32 cellular contexts compared by ENCODE assay signal in the genomic region with DNA sequence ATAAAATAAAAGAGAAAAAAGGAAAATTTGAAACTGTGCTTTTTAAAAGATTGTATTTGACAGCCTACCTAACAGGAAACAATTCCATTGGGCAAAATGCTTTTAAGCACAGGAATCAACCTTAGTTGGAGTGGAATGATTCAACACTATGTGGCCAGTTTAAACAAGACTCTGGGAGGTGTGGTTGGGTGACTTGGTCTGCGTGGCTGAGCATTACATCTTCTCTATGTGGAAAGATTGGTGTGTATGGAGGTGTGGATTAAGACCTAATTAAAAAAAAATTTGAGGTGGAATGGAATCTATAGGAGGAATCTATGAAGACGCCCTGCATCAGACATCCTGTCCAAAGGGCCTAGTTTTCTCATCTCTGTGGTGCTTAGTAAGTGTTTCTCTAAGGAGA.
DNase-seq lines count a peak whose midpoint lies in the region; ATAC-seq and TF ChIP-seq lines count a peak whose summit lies in the region.
"Had no signal": no experiment of that assay in that cellular context is flagged by ENCODE, and none has a peak within 500 bp of the region (broad histone marks: within the 10 kb centered on the region; RNA-seq: fewer than 3 reads in every experiment).

No MANE protein-coding gene starts in this region.

- DNase-seq in HFFc6 (peak; percentile 3), RWPE2 (ENCODE audit: low spot score) (no peak), esophagus squamous epithelium (lab: John Stamatoyannopoulos, UW) (no peak), renal cortical epithelial cell (ENCODE audit: low read depth) (peak; percentile 30), Karpas-422 (no peak)
- DNase-seq: activated CD4-positive, alpha-beta T cell treated with anti-CD3 and anti-CD28 coated beads, Interleukin-2, amount 50 U/mL, for 4 hours; activated CD8-positive, alpha-beta memory T cell treated with anti-CD3 and anti-CD28 coated beads, Interleukin-2, amount 10 ng/mL, durations not matched to agents 7 days and 5 days; activated naive CD4-positive, alpha-beta T cell treated with Interleukin-2 at 50 U/mL for 16 hours; activated T-cell treated with anti-CD3 and anti-CD28 coated beads, Interleukin-2, amount 50 U/mL, for 72 hours; CD4-positive, CD25-positive, alpha-beta regulatory T cell; dermis blood vessel endothelial cell; DND-41; glutamatergic neuron; H7; left ventricle myocardium inferior; mesendoderm; MG63; NCI-H1105; NCI-H1930; NCI-H524 treated with DMSO at 0.1 percent for 48 hours; NK-92 treated with Interleukin-12 subunit alpha and Interleukin-12 subunit beta, amount 100 ng/mL, for 24 hours; Right ventricle myocardium superior; small intestine; stimulated activated naive CD4-positive, alpha-beta T cell; T-helper 17 cell; upper lobe of right lung had no signal

- peak overlapping the region; percentile 35 for H3K27ac Mint-ChIP-seq in HFFc6
- H3K27ac Mint-ChIP-seq: activated CD8-positive, alpha-beta memory T cell treated with anti-CD3 and anti-CD28 coated beads, Interleukin-2, amount 10 ng/mL, durations not matched to agents 7 days and 5 days; activated T-cell treated with anti-CD3 and anti-CD28 coated beads, Interleukin-2, amount 50 U/mL, for 72 hours; neural progenitor cell; T-helper 17 cell had no signal

- H3K36me3 ChIP-seq in RWPE2 (ENCODE audit: low read depth) (no peaks in the 10 kb centered on the region), esophagus squamous epithelium (no peaks in the 10 kb centered on the region), Karpas-422 (ENCODE audit: insufficient read depth, low read length) (no peaks in the 10 kb centered on the region)
- H3K36me3 ChIP-seq: left ventricle myocardium inferior, MG63, neural progenitor cell, right atrium auricular region, upper lobe of right lung had no signal

- no peak for TF ChIP-seq POLR2A in esophagus squamous epithelium (IDR thresholded peaks at IDR 0.05)

- H3K27ac ChIP-seq in RWPE2 (ENCODE audit: poor library complexity, severe bottlenecking) (peak overlapping the region; percentile 64), esophagus squamous epithelium (peak overlapping the region in 3 of 4 donors; percentile 38 to 74 (median 71)), Karpas-422 (ENCODE audit: low read length) (no peak overlapping the region)
- H3K27ac ChIP-seq: left ventricle myocardium inferior, neural progenitor cell, parathyroid adenoma, right atrium auricular region, upper lobe of right lung had no signal

- no peaks in the 10 kb centered on the region for H3K79me2 ChIP-seq in Karpas-422 (ENCODE audit: low read length)

- no peaks in the 10 kb centered on the region; the same call in 1 of the 2 replicates for H3K27me3 Mint-ChIP-seq in HFFc6 (ENCODE audit: insufficient read depth)
- H3K27me3 Mint-ChIP-seq: activated CD8-positive, alpha-beta memory T cell treated with anti-CD3 and anti-CD28 coated beads, Interleukin-2, amount 10 ng/mL, durations not matched to agents 7 days and 5 days; CD4-positive, CD25-positive, alpha-beta regulatory T cell; T-helper 17 cell had no signal

- no peaks in the 10 kb centered on the region for H4K20me1 ChIP-seq in Karpas-422 (ENCODE audit: insufficient read depth, low read depth, low read length)

- H3K9me2 ChIP-seq in Karpas-422 (replicated peaks; ENCODE audit: insufficient read depth, low read length) = no peaks in the 10 kb centered on the region

- peaks cover 26% of the 10 kb centered on the region for H3K4me1 Mint-ChIP-seq in HFFc6 (ENCODE audit: low read depth)
- H3K4me1 Mint-ChIP-seq: neural progenitor cell had no signal

- no peaks in the 10 kb centered on the region for H3K9me3 Mint-ChIP-seq in HFFc6
- H3K9me3 Mint-ChIP-seq: activated T-cell treated with anti-CD3 and anti-CD28 coated beads, Interleukin-2, amount 50 U/mL, for 72 hours; CD4-positive, CD25-positive, alpha-beta regulatory T cell; neural progenitor cell had no signal

- H3K4me3 Mint-ChIP-seq in HFFc6 = no peak overlapping the region
- H3K4me3 Mint-ChIP-seq: activated CD8-positive, alpha-beta memory T cell treated with anti-CD3 and anti-CD28 coated beads, Interleukin-2, amount 10 ng/mL, durations not matched to agents 7 days and 5 days; activated T-cell treated with anti-CD3 and anti-CD28 coated beads, Interleukin-2, amount 50 U/mL, for 72 hours; CD4-positive, CD25-positive, alpha-beta regulatory T cell; neural progenitor cell; T-helper 17 cell had no signal

- H3K27me3 ChIP-seq in RWPE2 (ENCODE audit: insufficient read depth, poor library complexity, severe bottlenecking) (no peaks in the 10 kb centered on the region), esophagus squamous epithelium (no peaks in the 10 kb centered on the region), Karpas-422 (ENCODE audit: low read length) (no peaks in the 10 kb centered on the region)
- H3K27me3 ChIP-seq: MG63, neural progenitor cell, right atrium auricular region, upper lobe of right lung had no signal

- ATAC-seq in RWPE2 (ENCODE audit: low read depth) = peak; percentile 94
- ATAC-seq in HG02840 (IDR thresholded peaks at IDR 0.05; ENCODE audit: low FRiP score, unreplicated experiment) = no peak
- ATAC-seq in HG02763 (IDR thresholded peaks at IDR 0.05; ENCODE audit: unreplicated experiment) = no peak
- ATAC-seq: activated CD8-positive, alpha-beta memory T cell treated with anti-CD3 and anti-CD28 coated beads, Interleukin-2, amount 10 ng/mL, durations not matched to agents 7 days and 5 days; activated T-cell treated with anti-CD3 and anti-CD28 coated beads, Interleukin-2, amount 50 U/mL, for 72 hours; SK-N-SH treated with all-trans-retinoic acid at 6 μM for 48 hours; T-helper 17 cell; upper lobe of right lung had no signal

- WGBS in esophagus squamous epithelium, 2 donors = 53 to 54% methylated on average over 2 of the region's 2 CpGs

- peaks cover 10% of the 10 kb centered on the region for H3K4me1 ChIP-seq in RWPE2 (ENCODE audit: insufficient read depth, poor library complexity, severe bottlenecking)
- peaks cover 0 to 13% (median 0%) of the 10 kb centered on the region in 3 donors for H3K4me1 ChIP-seq in esophagus squamous epithelium
- H3K4me1 ChIP-seq in Karpas-422 (ENCODE audit: low read length) = no peaks in the 10 kb centered on the region; the same call in 1 of the 2 replicates
- H3K4me1 ChIP-seq: left ventricle myocardium inferior, neural progenitor cell, parathyroid adenoma, right atrium auricular region, upper lobe of right lung had no signal

- no peaks in the 10 kb centered on the region for H3K36me3 Mint-ChIP-seq in HFFc6 (ENCODE audit: low read depth)

- H3K4me3 ChIP-seq in RWPE2 (ENCODE audit: severe bottlenecking) = no peak overlapping the region
- no peak overlapping the region for H3K4me3 ChIP-seq in esophagus squamous epithelium
- H3K4me3 ChIP-seq in Karpas-422 (ENCODE audit: low read length) = no peak overlapping the region
- H3K4me3 ChIP-seq: left ventricle myocardium inferior, MG63, neural progenitor cell, right atrium auricular region, upper lobe of right lung had no signal

- H3K4me2 ChIP-seq in Karpas-422 (ENCODE audit: low read depth, low read length, poor library complexity, severe bottlenecking) = no peak overlapping the region
- H3K4me2 ChIP-seq: neural progenitor cell had no signal

- intact Hi-C loops in esophagus squamous epithelium (cut with DNase I) = no loop called here

- no peak for TF ChIP-seq CTCF in HFFc6 (IDR thresholded peaks at IDR 0.05)
- TF ChIP-seq CTCF in RWPE2 (IDR thresholded peaks at IDR 0.05; ENCODE audit: poor library complexity, severe bottlenecking) = no peak
- TF ChIP-seq CTCF in esophagus squamous epithelium (IDR thresholded peaks at IDR 0.05) = no peak

- no peaks in the 10 kb centered on the region for H3K9me3 ChIP-seq in RWPE2 (ENCODE audit: severe bottlenecking)
- H3K9me3 ChIP-seq in esophagus squamous epithelium = no peaks in the 10 kb centered on the region
- no peaks in the 10 kb centered on the region for H3K9me3 ChIP-seq in Karpas-422 (ENCODE audit: low read length)
- H3K9me3 ChIP-seq: left ventricle myocardium inferior, MG63, right atrium auricular region, upper lobe of right lung had no signal

- H2AFZ ChIP-seq in Karpas-422 (ENCODE audit: low read length) = no peak overlapping the region
- H2AFZ ChIP-seq: neural progenitor cell, parathyroid adenoma had no signal

- H3K9ac ChIP-seq in Karpas-422 (ENCODE audit: low read length) = no peak overlapping the region
- H3K9ac ChIP-seq: neural progenitor cell, parathyroid adenoma had no signal

Comparison
In these comparisons a context has a peak if more than half of its experiments do, and no peak if none do; other contexts are left out.
1. DNase-seq: peak in HFFc6 (single experiment) and renal cortical epithelial cell (single experiment); none in RWPE2 (single experiment), esophagus squamous epithelium (single experiment) and Karpas-422 (single experiment).